8 cellular contexts compared by ENCODE assay signal in genomic region chr15:45307230-45307924, GRCh38. TPM values are rescaled to one million over a fixed set of nuclear protein-coding genes. Genes with fewer than 3 reads are reported as not detected.
A peak's percentile ranks its signal among the peaks of the same experiment; 100 is the strongest.
DNase-seq lines count a peak whose midpoint lies in the region; ATAC-seq and TF ChIP-seq lines count a peak whose summit lies in the region.

No MANE protein-coding gene starts in this region.

- DNase-seq in AG04450 (ENCODE audit: low read depth, low spot score): peak; percentile 3
- DNase-seq in NCI-H460 (ENCODE audit: extremely low read depth, low read depth): peak; percentile 28
- DNase-seq in lung (ENCODE audit: low spot score): no peak
- DNase-seq in vagina (ENCODE audit: extremely low spot score in 2 of 2): no peak
- no peak for DNase-seq in ureter (ENCODE audit: low spot score)

- peak; percentile 19 for ATAC-seq in lung (ENCODE audit: insufficient read depth, low FRiP score)
- ATAC-seq in HG03108 (IDR thresholded peaks at IDR 0.05; ENCODE audit: unreplicated experiment): no peak

- H3K36me3 ChIP-seq in lung (ENCODE audit: control insufficient read depth in 2 of 2, insufficient read depth in 2 of 2, low read length in 2 of 2): no peaks in the 10 kb centered on the region
- no peaks in the 10 kb centered on the region for H3K36me3 ChIP-seq in vagina

- WGBS in lung, 2 donors: 39 to 44% methylated on average over 5 of the region's 5 CpGs

- H3K27ac ChIP-seq in AG04450 (ENCODE audit: low read depth, low read length): no peak overlapping the region
- peak overlapping the region; percentile 6 for H3K27ac ChIP-seq in cingulate gyrus (ENCODE audit: low read depth, low read length)
- peak overlapping the region in 1 of 2 donors; percentile 9 for H3K27ac ChIP-seq in lung (ENCODE audit: low read depth in 1 of 2, low read length in 1 of 2)
- H3K27ac ChIP-seq in vagina: no peak overlapping the region

- CTCF ChIA-PET in AG04450 (lab: Charles Lee): interaction anchor here (0.6 to 1.5 kb wide), 5 partner anchors 89 to 181 kb away, joined by 3 to 7 read pairs (median 3); no protein-coding TSS in a partner anchor

- TF ChIP-seq CTCF in AG04450 (IDR thresholded peaks at IDR 0.05; ENCODE audit: low read depth, low read length) (peak; percentile 55), GM12872 (IDR thresholded peaks at IDR 0.05; ENCODE audit: insufficient read depth, low read depth, low read length) (peak; percentile 54), lung (IDR thresholded peaks at IDR 0.05; ENCODE audit: control extremely low read depth, extremely low read depth) (peak; percentile 9), vagina (IDR thresholded peaks at IDR 0.05) (peak in 2 of 3 experiments; percentile 34 to 38)

- TF ChIP-seq POLR2A in vagina (IDR thresholded peaks at IDR 0.05): no peak

- H3K27me3 ChIP-seq in AG04450 (ENCODE audit: control insufficient read depth, insufficient read depth, low read length) (no peaks in the 10 kb centered on the region), lung (ENCODE audit: control insufficient read depth, insufficient read depth) (no peaks in the 10 kb centered on the region), vagina (no peaks in the 10 kb centered on the region)

- POLR2A ChIA-PET in AG04450 (lab: Yijun Ruan, JAX): no interaction called here

- H3K4me1 ChIP-seq in lung (ENCODE audit: control insufficient read depth in 2 of 2, insufficient read depth in 2 of 2, low read length in 2 of 2) (no peaks in the 10 kb centered on the region), vagina (no peaks in the 10 kb centered on the region)

- intact Hi-C loops in vagina (cut with DNase I): no loop called here

- H3K9me3 ChIP-seq in AG04450 (ENCODE audit: control insufficient read depth, insufficient read depth, low read length) (no peaks in the 10 kb centered on the region), lung (ENCODE audit: control insufficient read depth in 2 of 2, insufficient read depth in 1 of 2, low read length in 1 of 2) (no peaks in the 10 kb centered on the region), vagina (no peaks in the 10 kb centered on the region)

- peak overlapping the region; percentile 27 for H3K4me3 ChIP-seq in AG04450 (ENCODE audit: low read depth, low read length)
- H3K4me3 ChIP-seq in lung: no peak overlapping the region
- peak overlapping the region in 1 of 2 donors; percentile 5 for H3K4me3 ChIP-seq in vagina

RNA-seq across cellular contexts. Expression of gene SLC28A2, which starts 55.3 kb away (rescaled TPM):
- polyA plus RNA-seq in AG04450 (2011; rRNA removed): not detected in 2 replicates
- polyA minus RNA-seq in AG04450 (2011; rRNA and poly(A)+ RNA removed): not detected in 2 replicates
- not detected in 2 replicates for total RNA-seq in NCI-H460 (2014; rRNA removed; shearing (Covaris generic))
- not detected in 2 replicates for polyA plus RNA-seq in NCI-H460 (2014; cell fraction: nucleus; rRNA removed)
- total RNA-seq in lung: 1 to 10 TPM in 1 of 2 donors, under 1 TPM in 1; 0.28 to 1.5 TPM
- under 1 TPM; 0.10 to 0.23 TPM for polyA plus RNA-seq in lung
- not detected for total RNA-seq in vagina
- not detected for total RNA-seq in ureter

Comparison
In these comparisons a context has a peak if more than half of its experiments do, and no peak if none do; other contexts are left out.
1. DNase-seq: peak in AG04450 (single experiment) and NCI-H460 (single experiment); none in lung (single experiment), vagina (0 of 2) and ureter (single experiment).
2. Peak in every context shown above with its lines, with median percentiles within 50 percentile points of each other: CTCF ChIP-seq.